Comparison of ENCODE assay signal across 14 cellular contexts in the genomic region with DNA sequence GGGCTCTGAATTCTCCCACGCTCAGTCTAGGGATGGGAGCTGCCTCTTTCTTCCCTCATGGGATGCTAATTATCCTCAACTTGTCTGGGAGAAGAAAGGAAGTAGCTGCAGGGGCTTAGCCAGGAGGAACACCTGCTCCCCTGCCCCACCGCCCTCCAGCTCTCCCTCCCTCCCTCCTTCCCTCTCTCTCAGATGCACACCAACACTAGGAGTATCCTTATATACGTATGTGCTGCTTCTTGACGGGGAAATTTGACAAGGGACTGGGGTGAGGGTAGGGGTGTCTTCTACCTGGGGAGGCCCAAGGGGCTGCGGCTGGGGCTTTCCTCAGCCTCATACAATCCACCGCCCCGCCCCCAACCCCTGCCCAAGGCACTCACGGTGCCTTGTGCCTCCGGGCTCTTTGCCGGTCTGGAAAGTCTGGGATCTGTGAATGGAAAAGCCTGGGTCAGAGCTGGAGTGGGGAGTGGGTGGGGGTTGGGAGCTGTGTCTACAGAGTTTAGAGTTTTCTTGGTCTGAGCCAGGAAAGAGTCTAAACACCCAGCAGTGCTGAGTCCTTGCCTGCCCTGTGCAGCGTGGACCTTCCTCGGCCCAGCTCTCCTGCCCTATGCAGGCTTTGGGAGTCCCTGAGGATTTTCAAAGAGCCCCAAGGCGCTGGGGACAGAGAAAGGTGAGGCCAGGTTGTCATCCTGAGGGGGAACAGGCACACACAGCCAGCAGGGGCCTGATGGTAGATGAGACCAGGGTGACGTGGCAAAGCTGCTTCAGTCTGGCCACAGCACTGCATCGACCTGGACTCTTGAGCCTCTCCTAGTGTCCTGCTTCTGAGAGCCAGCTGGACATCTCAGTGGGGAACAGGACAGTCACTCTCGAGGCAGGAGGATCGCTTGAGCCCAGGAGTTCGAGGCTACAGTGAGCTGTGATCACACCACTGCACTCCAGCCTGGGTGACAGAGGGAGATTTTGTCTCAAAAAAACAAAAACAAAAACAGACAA. TPM values are rescaled to one million over a fixed set of nuclear protein-coding genes. Genes with fewer than 3 reads are reported as not detected.
DNase-seq lines count a peak whose midpoint lies in the region; ATAC-seq lines count a peak whose summit lies in the region.
"Had no signal": no experiment of that assay in that cellular context is flagged by ENCODE, and none has a peak within 500 bp of the region (broad histone marks: within the 10 kb centered on the region; RNA-seq: fewer than 3 reads in every experiment).

No MANE protein-coding gene starts in this region.

- peaks cover 3 to 5% of the 10 kb centered on the region in 2 donors for H3K9me3 Mint-ChIP-seq in stimulated activated naive B cell treated with anti-CD40 and anti-IgM and Interleukin-4, amounts not matched to agents 10 μg/mL and 1 μg/mL and 100 μg/mL, for 72 hours
- H3K9me3 Mint-ChIP-seq: activated CD4-positive, alpha-beta memory T cell treated with anti-CD3 and anti-CD28 coated beads for 36 hours had no signal

- H3K4me1 Mint-ChIP-seq in stimulated activated naive B cell treated with anti-CD40 and anti-IgM and Interleukin-4, amounts not matched to agents 10 μg/mL and 1 μg/mL and 100 μg/mL, for 72 hours, result no peaks in the 10 kb centered on the region

- no peaks in the 10 kb centered on the region for H3K27me3 Mint-ChIP-seq in stimulated activated naive B cell treated with anti-CD40 and anti-IgM and Interleukin-4, amounts not matched to agents 10 μg/mL and 1 μg/mL and 100 μg/mL, for 72 hours
- H3K27me3 Mint-ChIP-seq: activated CD4-positive, alpha-beta memory T cell treated with anti-CD3 and anti-CD28 coated beads for 36 hours had no signal

- peak overlapping the region; percentile 58 for H3K9ac ChIP-seq in NT2/D1 (ENCODE audit: insufficient read length, low read depth)
- H3K9ac ChIP-seq in iPS-20b (ENCODE audit: low read depth, low read length), result peak overlapping the region; percentile 48
- H3K9ac ChIP-seq in skeletal muscle satellite cell (ENCODE audit: low read depth, low read length), result no peak overlapping the region

- no peaks in the 10 kb centered on the region for H3K36me3 Mint-ChIP-seq in stimulated activated naive B cell treated with anti-CD40 and anti-IgM and Interleukin-4, amounts not matched to agents 10 μg/mL and 1 μg/mL and 100 μg/mL, for 72 hours
- H3K36me3 Mint-ChIP-seq: activated CD4-positive, alpha-beta memory T cell treated with anti-CD3 and anti-CD28 coated beads for 36 hours had no signal

- peak overlapping the region; percentile 33 for H3K4me2 ChIP-seq in skeletal muscle satellite cell (ENCODE audit: low read length)

- DNase-seq in NCI-H1417 (lab: John Stamatoyannopoulos, UW) (peak in 2 of 3 experiments; percentile 51 to 67), NCI-H1417 treated with DMSO at 0.1 percent for 48 hours (lab: John Stamatoyannopoulos, UW) (no peak), NT2/D1 (ENCODE audit: low read depth, low spot score) (peak; percentile 35), NCI-H345 (lab: John Stamatoyannopoulos, UW) (no peak), NCI-H1436 (lab: John Stamatoyannopoulos, UW) (no peak)
- no peak for DNase-seq in stimulated activated naive B cell treated with anti-CD40 and anti-IgM and Interleukin-4, amounts not matched to agents 10 μg/mL and 1 μg/mL and 100 μg/mL, for 72 hours
- DNase-seq: activated CD4-positive, alpha-beta memory T cell treated with anti-CD3 and anti-CD28 coated beads for 36 hours; activated gamma-delta T cell treated with Interleukin-2 at 50 U/mL for 16 hours; cerebellar nuclear complex; kidney; MM.1S had no signal

- no peak for ATAC-seq in stimulated activated naive B cell treated with anti-CD40 and anti-IgM and Interleukin-4, amounts not matched to agents 10 μg/mL and 1 μg/mL and 100 μg/mL, for 72 hours (replicated peaks)

- H3K4me1 ChIP-seq in NT2/D1 (ENCODE audit: insufficient read depth, insufficient read length) (peaks cover 18% of the 10 kb centered on the region), iPS-20b (ENCODE audit: insufficient read depth, low read length) (peaks cover 7% of the 10 kb centered on the region; the same call in 1 of the 2 replicates), skeletal muscle satellite cell (ENCODE audit: control insufficient read depth, insufficient read depth, low read length) (no peaks in the 10 kb centered on the region)

- no peaks in the 10 kb centered on the region for H3K36me3 ChIP-seq in NT2/D1 (ENCODE audit: insufficient read depth, insufficient read length, low read length)
- H3K36me3 ChIP-seq in iPS-20b (ENCODE audit: insufficient read depth, low read depth, low read length), result no peaks in the 10 kb centered on the region
- H3K36me3 ChIP-seq in skeletal muscle satellite cell (ENCODE audit: insufficient read depth, low read length), result peaks cover 3% of the 10 kb centered on the region

- no peak overlapping the region for H3K27ac Mint-ChIP-seq in stimulated activated naive B cell treated with anti-CD40 and anti-IgM and Interleukin-4, amounts not matched to agents 10 μg/mL and 1 μg/mL and 100 μg/mL, for 72 hours
- H3K27ac Mint-ChIP-seq: activated CD4-positive, alpha-beta memory T cell treated with anti-CD3 and anti-CD28 coated beads for 36 hours had no signal

- H3K27me3 ChIP-seq in NT2/D1 (ENCODE audit: insufficient read depth, insufficient read length), result peaks cover 5% of the 10 kb centered on the region
- H3K27me3 ChIP-seq in iPS-20b (ENCODE audit: insufficient read depth, low read length), result no peaks in the 10 kb centered on the region
- H3K27me3 ChIP-seq in skeletal muscle satellite cell (ENCODE audit: control insufficient read depth, insufficient read depth, low read length), result no peaks in the 10 kb centered on the region

- no peaks in the 10 kb centered on the region for H3K9me3 ChIP-seq in NT2/D1 (ENCODE audit: insufficient read depth, low read length)
- no peaks in the 10 kb centered on the region for H3K9me3 ChIP-seq in iPS-20b (ENCODE audit: insufficient read depth, low read depth, low read length)
- no peaks in the 10 kb centered on the region for H3K9me3 ChIP-seq in skeletal muscle satellite cell (replicated peaks; ENCODE audit: low read length)

- no peak overlapping the region for H3K27ac ChIP-seq in iPS-20b (ENCODE audit: low read length)

- H3K4me3 Mint-ChIP-seq in stimulated activated naive B cell treated with anti-CD40 and anti-IgM and Interleukin-4, amounts not matched to agents 10 μg/mL and 1 μg/mL and 100 μg/mL, for 72 hours, result no peak overlapping the region
- H3K4me3 Mint-ChIP-seq: activated CD4-positive, alpha-beta memory T cell treated with anti-CD3 and anti-CD28 coated beads for 36 hours had no signal

- peak overlapping the region; percentile 2 for H3K4me3 ChIP-seq in NT2/D1 (ENCODE audit: insufficient read length, low read depth)
- H3K4me3 ChIP-seq in iPS-20b (ENCODE audit: low read length), result no peak overlapping the region
- no peak overlapping the region for H3K4me3 ChIP-seq in skeletal muscle satellite cell (ENCODE audit: low read length)

RNA-seq across cellular contexts. Expression of a gene that starts 29.3 kb away (rescaled TPM):
- total RNA-seq in skeletal muscle satellite cell (2012; rRNA removed), result not detected in 2 replicates
- total RNA-seq: A172; activated CD4-positive, alpha-beta memory T cell treated with anti-CD3 and anti-CD28 coated beads for 36 hours had no signal

RNA-seq across cellular contexts. Expression of a gene that starts 55.3 kb away (rescaled TPM):
- 13.5 and 19.5 TPM in 2 replicates for total RNA-seq in skeletal muscle satellite cell (2012; rRNA removed)

Comparison
In these comparisons a context has a peak if more than half of its experiments do, and no peak if none do; other contexts are left out.
1. DNase-seq: peak in NCI-H1417 (2 of 3) and NT2/D1 (single experiment); none in NCI-H1417 treated with DMSO at 0.1 percent for 48 hours (single experiment), NCI-H345 (single experiment), NCI-H1436 (single experiment) and stimulated activated naive B cell treated with anti-CD40 and anti-IgM and Interleukin-4, amounts not matched to agents 10 μg/mL and 1 μg/mL and 100 μg/mL, for 72 hours (single experiment).